1 cellular context compared by ENCODE assay signal in genomic region chr4:55321707-55322264, GRCh38.
TF ChIP-seq lines count a peak whose summit lies in the region.

No MANE protein-coding gene starts in this region.

TF ChIP-seq in GM23338, 12 proteins besides CTCF, POLR2A, EP300 and RAD21 (continued from another document):
- TF ChIP-seq, protein P1, sequence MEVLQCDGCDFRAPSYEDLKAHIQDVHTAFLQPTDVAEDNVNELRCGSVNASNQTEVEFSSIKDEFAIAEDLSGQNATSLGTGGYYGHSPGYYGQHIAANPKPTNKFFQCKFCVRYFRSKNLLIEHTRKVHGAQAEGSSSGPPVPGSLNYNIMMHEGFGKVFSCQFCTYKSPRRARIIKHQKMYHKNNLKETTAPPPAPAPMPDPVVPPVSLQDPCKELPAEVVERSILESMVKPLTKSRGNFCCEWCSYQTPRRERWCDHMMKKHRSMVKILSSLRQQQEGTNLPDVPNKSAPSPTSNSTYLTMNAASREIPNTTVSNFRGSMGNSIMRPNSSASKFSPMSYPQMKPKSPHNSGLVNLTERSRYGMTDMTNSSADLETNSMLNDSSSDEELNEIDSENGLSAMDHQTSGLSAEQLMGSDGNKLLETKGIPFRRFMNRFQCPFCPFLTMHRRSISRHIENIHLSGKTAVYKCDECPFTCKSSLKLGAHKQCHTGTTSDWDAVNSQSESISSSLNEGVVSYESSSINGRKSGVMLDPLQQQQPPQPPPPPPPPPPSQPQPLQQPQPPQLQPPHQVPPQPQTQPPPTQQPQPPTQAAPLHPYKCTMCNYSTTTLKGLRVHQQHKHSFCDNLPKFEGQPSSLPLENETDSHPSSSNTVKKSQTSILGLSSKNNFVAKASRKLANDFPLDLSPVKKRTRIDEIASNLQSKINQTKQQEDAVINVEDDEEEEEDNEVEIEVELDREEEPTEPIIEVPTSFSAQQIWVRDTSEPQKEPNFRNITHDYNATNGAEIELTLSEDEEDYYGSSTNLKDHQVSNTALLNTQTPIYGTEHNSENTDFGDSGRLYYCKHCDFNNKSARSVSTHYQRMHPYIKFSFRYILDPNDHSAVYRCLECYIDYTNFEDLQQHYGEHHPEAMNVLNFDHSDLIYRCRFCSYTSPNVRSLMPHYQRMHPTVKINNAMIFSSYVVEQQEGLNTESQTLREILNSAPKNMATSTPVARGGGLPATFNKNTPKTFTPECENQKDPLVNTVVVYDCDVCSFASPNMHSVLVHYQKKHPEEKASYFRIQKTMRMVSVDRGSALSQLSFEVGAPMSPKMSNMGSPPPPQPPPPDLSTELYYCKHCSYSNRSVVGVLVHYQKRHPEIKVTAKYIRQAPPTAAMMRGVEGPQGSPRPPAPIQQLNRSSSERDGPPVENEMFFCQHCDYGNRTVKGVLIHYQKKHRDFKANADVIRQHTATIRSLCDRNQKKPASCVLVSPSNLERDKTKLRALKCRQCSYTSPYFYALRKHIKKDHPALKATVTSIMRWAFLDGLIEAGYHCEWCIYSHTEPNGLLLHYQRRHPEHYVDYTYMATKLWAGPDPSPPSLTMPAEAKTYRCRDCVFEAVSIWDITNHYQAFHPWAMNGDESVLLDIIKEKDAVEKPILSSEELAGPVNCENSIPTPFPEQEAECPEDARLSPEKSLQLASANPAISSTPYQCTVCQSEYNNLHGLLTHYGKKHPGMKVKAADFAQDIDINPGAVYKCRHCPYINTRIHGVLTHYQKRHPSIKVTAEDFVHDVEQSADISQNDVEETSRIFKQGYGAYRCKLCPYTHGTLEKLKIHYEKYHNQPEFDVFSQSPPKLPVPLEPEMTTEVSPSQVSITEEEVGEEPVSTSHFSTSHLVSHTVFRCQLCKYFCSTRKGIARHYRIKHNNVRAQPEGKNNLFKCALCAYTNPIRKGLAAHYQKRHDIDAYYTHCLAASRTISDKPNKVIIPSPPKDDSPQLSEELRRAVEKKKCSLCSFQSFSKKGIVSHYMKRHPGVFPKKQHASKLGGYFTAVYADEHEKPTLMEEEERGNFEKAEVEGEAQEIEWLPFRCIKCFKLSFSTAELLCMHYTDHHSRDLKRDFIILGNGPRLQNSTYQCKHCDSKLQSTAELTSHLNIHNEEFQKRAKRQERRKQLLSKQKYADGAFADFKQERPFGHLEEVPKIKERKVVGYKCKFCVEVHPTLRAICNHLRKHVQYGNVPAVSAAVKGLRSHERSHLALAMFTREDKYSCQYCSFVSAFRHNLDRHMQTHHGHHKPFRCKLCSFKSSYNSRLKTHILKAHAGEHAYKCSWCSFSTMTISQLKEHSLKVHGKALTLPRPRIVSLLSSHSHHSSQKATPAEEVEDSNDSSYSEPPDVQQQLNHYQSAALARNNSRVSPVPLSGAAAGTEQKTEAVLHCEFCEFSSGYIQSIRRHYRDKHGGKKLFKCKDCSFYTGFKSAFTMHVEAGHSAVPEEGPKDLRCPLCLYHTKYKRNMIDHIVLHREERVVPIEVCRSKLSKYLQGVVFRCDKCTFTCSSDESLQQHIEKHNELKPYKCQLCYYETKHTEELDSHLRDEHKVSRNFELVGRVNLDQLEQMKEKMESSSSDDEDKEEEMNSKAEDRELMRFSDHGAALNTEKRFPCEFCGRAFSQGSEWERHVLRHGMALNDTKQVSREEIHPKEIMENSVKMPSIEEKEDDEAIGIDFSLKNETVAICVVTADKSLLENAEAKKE (CRISPR knock-in tag; IDR thresholded peaks at IDR 0.05), result no peak
- TF ChIP-seq POLR2AphosphoS5 (IDR thresholded peaks at IDR 0.05; ENCODE audit: low read depth) (no peak), ZNF331 (CRISPR knock-in tag; IDR thresholded peaks at IDR 0.05; ENCODE audit: low read depth) (no peak)
